ENCODE assay signal across 18 cellular contexts in genomic region chrX:17033225-17033624, GRCh38.
"Had no signal": no experiment of that assay in that cellular context is flagged by ENCODE, and none has a peak within 500 bp of the region (broad histone marks: within the 10 kb centered on the region; RNA-seq: fewer than 3 reads in every experiment).

No MANE protein-coding gene starts in this region.

- H3K27me3 Mint-ChIP-seq: activated naive CD8-positive, alpha-beta T cell treated with anti-CD3 and anti-CD28 coated beads, Interleukin-2, amount 50 U/mL, for 24 hours; stimulated activated naive CD8-positive, alpha-beta T cell treated with anti-CD3 and anti-CD28 coated beads, Interleukin-15, Interleukin-2, amounts not matched to agents 100 ng/mL and 50 ng/mL, for 24 hours had no signal

- FAIRE-seq: frontal cortex, urothelium cell line had no signal

- DNase-seq: activated CD4-positive, CD25-positive, alpha-beta regulatory T cell treated with anti-CD3 and anti-CD28 coated beads, Interleukin-2, amount 50 U/mL, for 72 hours; activated naive CD4-positive, alpha-beta T cell treated with anti-CD3 and anti-CD28 coated beads for 36 hours; activated naive CD8-positive, alpha-beta T cell treated with anti-CD3 and anti-CD28 coated beads, Interleukin-2, amount 50 U/mL, for 24 hours; activated T-cell treated with anti-CD3 and anti-CD28 coated beads for 4 hours; central memory CD4-positive, alpha-beta T cell; effector memory CD8-positive, alpha-beta T cell; heart left ventricle; immature natural killer cell; left cardiac atrium; lower lobe of right lung; right lobe of liver; T-helper 1 cell had no signal

- ATAC-seq: activated naive CD8-positive, alpha-beta T cell treated with anti-CD3 and anti-CD28 coated beads, Interleukin-2, amount 50 U/mL, for 24 hours; effector memory CD8-positive, alpha-beta T cell; right lobe of liver had no signal

- H3K4me1 ChIP-seq: heart left ventricle, lower lobe of right lung, neural progenitor cell, right lobe of liver had no signal

- H3K4me1 Mint-ChIP-seq: immature natural killer cell, neural progenitor cell had no signal

- H3K4me3 ChIP-seq: heart left ventricle, lower lobe of right lung, neural progenitor cell, right lobe of liver had no signal

- H3K27me3 ChIP-seq: neural progenitor cell, right lobe of liver had no signal

- H3K36me3 ChIP-seq: heart left ventricle, lower lobe of right lung, neural progenitor cell, right lobe of liver had no signal

- H3K4me3 Mint-ChIP-seq: activated naive CD4-positive, alpha-beta T cell treated with anti-CD3 and anti-CD28 coated beads for 36 hours; activated naive CD8-positive, alpha-beta T cell treated with anti-CD3 and anti-CD28 coated beads, Interleukin-2, amount 50 U/mL, for 24 hours; effector memory CD8-positive, alpha-beta T cell; immature natural killer cell; mesothelial cell of epicardium; neural progenitor cell; stimulated activated naive CD8-positive, alpha-beta T cell treated with anti-CD3 and anti-CD28 coated beads, Interleukin-15, Interleukin-2, amounts not matched to agents 100 ng/mL and 50 ng/mL, for 24 hours had no signal

- H3K9me3 ChIP-seq: heart left ventricle, lower lobe of right lung, right lobe of liver had no signal

- H3K27ac ChIP-seq: heart left ventricle, neural progenitor cell, right lobe of liver had no signal

- H3K27ac Mint-ChIP-seq: activated naive CD4-positive, alpha-beta T cell treated with anti-CD3 and anti-CD28 coated beads for 36 hours; activated naive CD8-positive, alpha-beta T cell treated with anti-CD3 and anti-CD28 coated beads, Interleukin-2, amount 50 U/mL, for 24 hours; activated T-helper 2 cell treated with anti-CD3 and anti-CD28 coated beads, Interferon-gamma antibody, Interleukin-2, Interleukin-4, amounts not matched to agents 10 μg/mL and 5 μg/mL and 100 μg/mL, durations not matched to agents 14 hours and 24 hours and 36 hours; effector memory CD8-positive, alpha-beta T cell; mesothelial cell of epicardium; neural progenitor cell; stimulated activated naive CD8-positive, alpha-beta T cell treated with anti-CD3 and anti-CD28 coated beads, Interleukin-15, Interleukin-2, amounts not matched to agents 100 ng/mL and 50 ng/mL, for 24 hours had no signal

- H3K9me3 Mint-ChIP-seq: activated naive CD4-positive, alpha-beta T cell treated with anti-CD3 and anti-CD28 coated beads for 36 hours; activated naive CD8-positive, alpha-beta T cell treated with anti-CD3 and anti-CD28 coated beads, Interleukin-2, amount 50 U/mL, for 24 hours; activated T-helper 2 cell treated with anti-CD3 and anti-CD28 coated beads, Interferon-gamma antibody, Interleukin-2, Interleukin-4, amounts not matched to agents 10 μg/mL and 5 μg/mL and 100 μg/mL, durations not matched to agents 14 hours and 24 hours and 36 hours; effector memory CD8-positive, alpha-beta T cell; immature natural killer cell; mesothelial cell of epicardium; neural progenitor cell; stimulated activated naive CD8-positive, alpha-beta T cell treated with anti-CD3 and anti-CD28 coated beads, Interleukin-15, Interleukin-2, amounts not matched to agents 100 ng/mL and 50 ng/mL, for 24 hours had no signal

- H3K36me3 Mint-ChIP-seq: immature natural killer cell, mesothelial cell of epicardium, neural progenitor cell had no signal

- H2AFZ ChIP-seq: neural progenitor cell had no signal

- H3K9ac ChIP-seq: neural progenitor cell had no signal

- H3K4me2 ChIP-seq: neural progenitor cell had no signal
